Comparison of ENCODE assay signal across 17 cellular contexts in genomic region chr18:6901283-6901926, GRCh38.
A peak's percentile ranks its signal among the peaks of the same experiment; 100 is the strongest.
DNase-seq lines count a peak whose midpoint lies in the region; ATAC-seq, FAIRE-seq and TF ChIP-seq lines count a peak whose summit lies in the region.
"Had no signal": no experiment of that assay in that cellular context is flagged by ENCODE, and none has a peak within 500 bp of the region (broad histone marks: within the 10 kb centered on the region; RNA-seq: fewer than 3 reads in every experiment).

No MANE protein-coding gene starts in this region.

- in situ Hi-C loops in HepG2 (cut with HindIII; ENCODE audit: extremely low pct_ligation_motif_present, low pct_unique_long_range_greater_than_20kb) = no loop called here
- in situ Hi-C loops in K562 (cut with MboI) = no loop called here

- intact Hi-C loops in HepG2 (cut with micrococcal nuclease; ENCODE audit: unreplicated experiment) (no loop called here), K562 (cut with micrococcal nuclease) (no loop called here), MCF 10A (cut with micrococcal nuclease) (no loop called here)

- H3K4me2 ChIP-seq in HepG2 (ENCODE audit: low read depth, low read length) = no peak overlapping the region
- H3K4me2 ChIP-seq in K562 (ENCODE audit: insufficient read depth, low read length) = no peak overlapping the region
- H3K4me2 ChIP-seq: BLaER1 treated with 17β-estradiol and CSF1 and Interleukin-3, amounts not matched to agents 10 nM and 100 nM had no signal

- no peak overlapping the region for H3K4me3 Mint-ChIP-seq in activated CD4-positive, alpha-beta T cell treated with anti-CD3 and anti-CD28 coated beads, Interleukin-2, amount 10 ng/mL, durations not matched to agents 7 days and 5 days
- H3K4me3 Mint-ChIP-seq in progenitor cell of endocrine pancreas (ENCODE audit: low read depth) (no peak overlapping the region), MCF 10A (ENCODE audit: unreplicated experiment) (no peak overlapping the region)
- H3K4me3 Mint-ChIP-seq: CD4-positive, alpha-beta T cell had no signal

- H3K9ac ChIP-seq in liver (ENCODE audit: low read depth in 1 of 2, low read length in 2 of 2) = no peak overlapping the region
- H3K9ac ChIP-seq in HepG2 (ENCODE audit: insufficient read depth, low read depth, low read length) = no peak overlapping the region
- no peak overlapping the region for H3K9ac ChIP-seq in K562 (ENCODE audit: insufficient read depth in 1 of 2, low read depth in 2 of 2, low read length in 2 of 2)
- H3K9ac ChIP-seq: BLaER1 treated with 17β-estradiol and CSF1 and Interleukin-3, amounts not matched to agents 10 nM and 100 nM; GM23248 had no signal

- peaks cover 0 to 2% (median 0%) of the 10 kb centered on the region in 4 donors for H3K9me3 ChIP-seq in liver (ENCODE audit: control insufficient read depth in 4 of 4, low read length in 3 of 4)
- peaks cover 10% of the 10 kb centered on the region for H3K9me3 ChIP-seq in HepG2 (ENCODE audit: low read length)
- H3K9me3 ChIP-seq in K562 (replicated peaks; ENCODE audit: control insufficient read depth, insufficient read depth, low read depth, low read length) = no peaks in the 10 kb centered on the region

- H3K27me3 ChIP-seq in liver (ENCODE audit: control insufficient read depth in 4 of 4, insufficient read depth in 4 of 4, low read length in 3 of 4) (no peaks in the 10 kb centered on the region), HepG2 (ENCODE audit: control insufficient read depth in 1 of 2, insufficient read depth in 2 of 2, low read length in 2 of 2) (no peaks in the 10 kb centered on the region), K562 (ENCODE audit: control insufficient read depth in 2 of 2, insufficient read depth in 2 of 2, low read length in 2 of 2) (no peaks in the 10 kb centered on the region)
- H3K27me3 ChIP-seq: BLaER1 treated with 17β-estradiol and CSF1 and Interleukin-3, amounts not matched to agents 10 nM and 100 nM had no signal

- TF ChIP-seq POLR2A in HepG2 (IDR thresholded peaks at IDR 0.05; ENCODE audit: insufficient read depth in 1 of 2, low read depth in 2 of 2, low read length in 2 of 2) (no peak), K562 (conservative IDR thresholded peaks at IDR 0.05) (no peak)

- no peak overlapping the region for H2AFZ ChIP-seq in HepG2 (ENCODE audit: low read length)
- no peak overlapping the region for H2AFZ ChIP-seq in K562 (ENCODE audit: low read depth, low read length)
- H2AFZ ChIP-seq: GM23248 had no signal

- POLR2A ChIA-PET in HepG2 (lab: Yijun Ruan, JAX) = interaction anchor here (0.5 kb wide), 1 partner anchor 322 kb away, joined by 3 read pairs; no protein-coding TSS in a partner anchor
- POLR2A ChIA-PET in K562 (lab: Yijun Ruan, JAX) = no interaction called here
- POLR2A ChIA-PET in activated CD4-positive, alpha-beta T cell treated with anti-CD3 and anti-CD28 coated beads, Interleukin-2, amount 10 ng/mL, durations not matched to agents 7 days and 5 days (lab: Charles Lee) = no interaction called here
- POLR2A ChIA-PET in MCF 10A (lab: Yijun Ruan, JAX) = no interaction called here

- no peaks in the 10 kb centered on the region for H3K4me1 Mint-ChIP-seq in activated CD4-positive, alpha-beta T cell treated with anti-CD3 and anti-CD28 coated beads, Interleukin-2, amount 10 ng/mL, durations not matched to agents 7 days and 5 days
- H3K4me1 Mint-ChIP-seq in progenitor cell of endocrine pancreas (ENCODE audit: low read depth) (no peaks in the 10 kb centered on the region), MCF 10A (ENCODE audit: insufficient read depth, unreplicated experiment) (no peaks in the 10 kb centered on the region)

- CTCF ChIA-PET in HepG2 (lab: Yijun Ruan, JAX; ENCODE audit: low intra/inter-chr PET ratio, low total read pairs) (no interaction called here), K562 (lab: Yijun Ruan, JAX; ENCODE audit: low intra/inter-chr PET ratio) (no interaction called here), MCF 10A (lab: Yijun Ruan, JAX) (interaction anchor here (0.6 kb wide), 1 partner anchor 257 kb away, joined by 3 read pairs; no protein-coding TSS in a partner anchor)
- CTCF ChIA-PET in activated CD4-positive, alpha-beta T cell treated with anti-CD3 and anti-CD28 coated beads, Interleukin-2, amount 10 ng/mL, durations not matched to agents 7 days and 5 days (lab: Charles Lee) = no interaction called here

- peaks cover 0 to 5% (median 3%) of the 10 kb centered on the region in 4 donors for H3K4me1 ChIP-seq in liver (ENCODE audit: control insufficient read depth in 4 of 4, insufficient read depth in 4 of 4, low read length in 3 of 4)
- no peaks in the 10 kb centered on the region for H3K4me1 ChIP-seq in HepG2 (ENCODE audit: insufficient read depth, low read length)
- H3K4me1 ChIP-seq in K562 (replicated peaks in 1 of 2; ENCODE audit: control insufficient read depth in 2 of 2, insufficient read depth in 2 of 2, low read length in 2 of 2) = no peaks in the 10 kb centered on the region
- H3K4me1 ChIP-seq: BLaER1 treated with 17β-estradiol and CSF1 and Interleukin-3, amounts not matched to agents 10 nM and 100 nM had no signal

- BruUV-seq in HepG2 (replicated peaks; lab: Mats Ljungman, UMichigan) (no TSS peak), K562 (replicated peaks; lab: Mats Ljungman, UMichigan) (no TSS peak), MCF 10A (replicated peaks; lab: Mats Ljungman, UMichigan) (no TSS peak)

- H3K27me3 Mint-ChIP-seq in activated CD4-positive, alpha-beta T cell treated with anti-CD3 and anti-CD28 coated beads, Interleukin-2, amount 10 ng/mL, durations not matched to agents 7 days and 5 days = no peaks in the 10 kb centered on the region
- H3K27me3 Mint-ChIP-seq in progenitor cell of endocrine pancreas (no peaks in the 10 kb centered on the region), MCF 10A (ENCODE audit: insufficient read depth, unreplicated experiment) (no peaks in the 10 kb centered on the region)
- H3K27me3 Mint-ChIP-seq: CD4-positive, alpha-beta T cell had no signal

- no peaks in the 10 kb centered on the region for H3K36me3 Mint-ChIP-seq in activated CD4-positive, alpha-beta T cell treated with anti-CD3 and anti-CD28 coated beads, Interleukin-2, amount 10 ng/mL, durations not matched to agents 7 days and 5 days (ENCODE audit: low read depth)
- H3K36me3 Mint-ChIP-seq in progenitor cell of endocrine pancreas (ENCODE audit: insufficient read depth) (peaks cover 56% of the 10 kb centered on the region), MCF 10A (ENCODE audit: insufficient read depth, unreplicated experiment) (no peaks in the 10 kb centered on the region)

- H3K4me3 ChIP-seq in liver (ENCODE audit: low read depth in 1 of 3, low read length in 3 of 3) (no peak overlapping the region), HepG2 (replicated peaks in 1 of 3; ENCODE audit: insufficient read depth in 1 of 3, low read depth in 2 of 3, low read length in 3 of 3) (no peak overlapping the region), K562 (no peak overlapping the region)
- H3K4me3 ChIP-seq: BLaER1 treated with 17β-estradiol and CSF1 and Interleukin-3, amounts not matched to agents 10 nM and 100 nM; GM12878; GM23248 had no signal

- H3K36me3 ChIP-seq in liver (ENCODE audit: control insufficient read depth in 4 of 4, insufficient read depth in 3 of 4, low read depth in 1 of 4, low read length in 3 of 4) = no peaks in the 10 kb centered on the region
- no peaks in the 10 kb centered on the region for H3K36me3 ChIP-seq in HepG2 (replicated peaks in 1 of 2; ENCODE audit: control insufficient read depth in 1 of 2, insufficient read depth in 2 of 2, low read length in 2 of 2)
- no peaks in the 10 kb centered on the region for H3K36me3 ChIP-seq in K562 (ENCODE audit: control insufficient read depth, insufficient read depth, low read length)
- H3K36me3 ChIP-seq: BLaER1 treated with 17β-estradiol and CSF1 and Interleukin-3, amounts not matched to agents 10 nM and 100 nM had no signal

- H3K79me2 ChIP-seq in HepG2 (ENCODE audit: insufficient read depth, low read length) (no peaks in the 10 kb centered on the region), K562 (ENCODE audit: control insufficient read depth, insufficient read depth, low read length) (no peaks in the 10 kb centered on the region)

- H3K9me1 ChIP-seq in K562 (ENCODE audit: control insufficient read depth, insufficient read depth, low read length) = no peaks in the 10 kb centered on the region

- TF ChIP-seq RAD21 in liver (IDR thresholded peaks at IDR 0.05) (no peak), HepG2 (CRISPR knock-in tag; IDR thresholded peaks at IDR 0.05) (no peak), K562 (CRISPR knock-in tag; conservative IDR thresholded peaks at IDR 0.05 in 1 of 2, IDR thresholded peaks at IDR 0.05 in 1 of 2) (no peak)

- no peak for TF ChIP-seq EP300 in HepG2 (IDR thresholded peaks at IDR 0.05; ENCODE audit: low read depth in 2 of 2, low read length in 2 of 2)
- no peak for TF ChIP-seq EP300 in HepG2 (CRISPR knock-in tag; IDR thresholded peaks at IDR 0.05; ENCODE audit: borderline replicate concordance)
- no peak for TF ChIP-seq EP300 in K562 (IDR thresholded peaks at IDR 0.05; ENCODE audit: low read length)

- H3K27ac ChIP-seq in liver (ENCODE audit: low read depth in 1 of 2, low read length in 2 of 2) = no peak overlapping the region
- no peak overlapping the region for H3K27ac ChIP-seq in HepG2 (ENCODE audit: extremely low read length, insufficient read depth, low read length)
- H3K27ac ChIP-seq in K562 (ENCODE audit: extremely low read depth, low read depth, low read length) = no peak overlapping the region
- H3K27ac ChIP-seq: BLaER1 treated with 17β-estradiol and CSF1 and Interleukin-3, amounts not matched to agents 10 nM and 100 nM; GM23248 had no signal

- DNase-seq in HepG2 (ENCODE audit: low spot score) (no peak), K562 (ENCODE audit: extremely low read depth in 1 of 4, low spot score in 3 of 4) (no peak), kidney tubule cell (ENCODE audit: low spot score) (peak; percentile 48), urothelium cell line (ENCODE audit: low spot score) (no peak), progenitor cell of endocrine pancreas (ENCODE audit: low spot score, unreplicated experiment) (no peak), MCF 10A (ENCODE audit: unreplicated experiment) (no peak)
- no peak for DNase-seq in activated CD4-positive, alpha-beta T cell treated with anti-CD3 and anti-CD28 coated beads, Interleukin-2, amount 10 ng/mL, durations not matched to agents 7 days and 5 days
- DNase-seq: ACHN; CD4-positive, alpha-beta T cell; DMS79; GM23248; H7; IMR-90 had no signal

- H4K20me1 ChIP-seq in HepG2 (ENCODE audit: insufficient read depth, low read length) = no peaks in the 10 kb centered on the region
- H4K20me1 ChIP-seq in K562 (replicated peaks; ENCODE audit: control insufficient read depth, insufficient read depth, low read length) = no peaks in the 10 kb centered on the region
- H4K20me1 ChIP-seq: BLaER1 treated with 17β-estradiol and CSF1 and Interleukin-3, amounts not matched to agents 10 nM and 100 nM had no signal

- no peak overlapping the region for H3K27ac Mint-ChIP-seq in activated CD4-positive, alpha-beta T cell treated with anti-CD3 and anti-CD28 coated beads, Interleukin-2, amount 10 ng/mL, durations not matched to agents 7 days and 5 days
- H3K27ac Mint-ChIP-seq in progenitor cell of endocrine pancreas (no peak overlapping the region), MCF 10A (ENCODE audit: low read depth, unreplicated experiment) (no peak overlapping the region)
- H3K27ac Mint-ChIP-seq: CD4-positive, alpha-beta T cell had no signal

- peaks cover 14% of the 10 kb centered on the region for H3K9me3 Mint-ChIP-seq in activated CD4-positive, alpha-beta T cell treated with anti-CD3 and anti-CD28 coated beads, Interleukin-2, amount 10 ng/mL, durations not matched to agents 7 days and 5 days
- peaks cover 18% of the 10 kb centered on the region for H3K9me3 Mint-ChIP-seq in progenitor cell of endocrine pancreas (ENCODE audit: low read depth)
- H3K9me3 Mint-ChIP-seq in MCF 10A (ENCODE audit: unreplicated experiment) = peaks cover 8% of the 10 kb centered on the region

- no peak for FAIRE-seq in HepG2 (lab: Jason Lieb, UNC)
- no peak for FAIRE-seq in K562 (lab: Jason Lieb, UNC)
- FAIRE-seq in urothelium cell line (lab: Jason Lieb, UNC) = peak; percentile 5
- FAIRE-seq: GM12878, GM18507 had no signal

- ATAC-seq in HepG2 = no peak
- ATAC-seq in K562 = no peak
- ATAC-seq: GM12878 had no signal

- WGBS in liver = 46% methylated on average over 3 of the region's 3 CpGs
- WGBS in HepG2 (ENCODE audit: low lambda C conversion rate) = 0% methylated on average over 3 of the region's 3 CpGs
- WGBS in K562 (ENCODE audit: insufficient coverage, low coverage, missing lambda C conversion rate) = 2% methylated on average over 3 of the region's 3 CpGs

- TF ChIP-seq CTCF in liver (IDR thresholded peaks at IDR 0.05; ENCODE audit: low read depth, low read length, missing input control) = no peak
- TF ChIP-seq CTCF in HepG2 (CRISPR knock-in tag; IDR thresholded peaks at IDR 0.05) = no peak
- TF ChIP-seq CTCF in K562 (IDR thresholded peaks at IDR 0.05 in 2 of 3, conservative IDR thresholded peaks at IDR 0.05 in 1 of 3; ENCODE audit: insufficient read depth in 2 of 3, low read depth in 1 of 3, low read length in 3 of 3) = no peak
- no peak for TF ChIP-seq CTCF in progenitor cell of endocrine pancreas (IDR thresholded peaks at IDR 0.05; ENCODE audit: unreplicated experiment)
- no peak for TF ChIP-seq CTCF in MCF 10A (IDR thresholded peaks at IDR 0.05; ENCODE audit: unreplicated experiment)
